ENCODE assay signal across 25 cellular contexts in genomic region chr6:572596-573265, GRCh38.
"Had no signal": no experiment of that assay in that cellular context is flagged by ENCODE, and none has a peak within 500 bp of the region (broad histone marks: within the 10 kb centered on the region; RNA-seq: fewer than 3 reads in every experiment).

No MANE protein-coding gene starts in this region.

- DNase-seq: cerebellar nuclear complex; dorsolateral prefrontal cortex; effector CD4-positive, alpha-beta T cell; foreskin keratinocyte; heart left ventricle; left lung; mesenchymal stem cell; mucosa of descending colon; naive B cell; posterior cingulate gyrus; psoas muscle; right cardiac atrium; sigmoid colon; spleen; stimulated activated CD4-positive, alpha-beta T cell treated with anti-CD3 and anti-CD28 coated beads, Interleukin-4, amount 100 ng/mL, for 4 hours; stimulated activated naive CD8-positive, alpha-beta T cell treated with anti-CD3 and anti-CD28 coated beads, Interleukin-15, Interleukin-2, amounts not matched to agents 100 U/mL and 50 U/mL, for 24 hours; substantia nigra; testis; tibial artery had no signal

- H3K4me2 ChIP-seq: hepatocyte had no signal

- H3K4me3 ChIP-seq: dorsolateral prefrontal cortex, gastroesophageal sphincter, heart left ventricle, hepatocyte, left lung, mucosa of descending colon, psoas muscle, sigmoid colon, skin epidermis, spleen, testis, tibial artery, upper lobe of left lung had no signal

- ATAC-seq: foreskin keratinocyte; gastroesophageal sphincter; heart left ventricle; left lung; natural killer cell treated with Interleukin-12 subunit alpha and Interleukin-12 subunit beta and Interleukin-15 and Interleukin-18, amount 100 ng/mL, for 72 hours; psoas muscle; right cardiac atrium; stimulated activated memory B cell treated with anti-CD40 and anti-IgM and Interleukin-4, amounts not matched to agents 10 μg/mL and 1 μg/mL and 100 μg/mL, for 72 hours; stimulated activated naive CD8-positive, alpha-beta T cell treated with anti-CD3 and anti-CD28 coated beads, Interleukin-15, Interleukin-2, amounts not matched to agents 100 U/mL and 50 U/mL, for 24 hours had no signal

- H2AFZ ChIP-seq: hepatocyte had no signal

- H3K4me1 ChIP-seq: foreskin keratinocyte, gastroesophageal sphincter, heart left ventricle, left lung, psoas muscle, sigmoid colon, spleen, testis, tibial artery, upper lobe of left lung had no signal

- H3K9me3 ChIP-seq: gastroesophageal sphincter, heart left ventricle, left lung, mucosa of descending colon, psoas muscle, sigmoid colon, testis, tibial artery, upper lobe of left lung had no signal

- H3K27me3 ChIP-seq: dorsolateral prefrontal cortex, foreskin keratinocyte, gastroesophageal sphincter, heart left ventricle, hepatocyte, left lung, sigmoid colon, spleen, testis, tibial artery, upper lobe of left lung had no signal

- H3K27ac ChIP-seq: dorsolateral prefrontal cortex, foreskin keratinocyte, gastroesophageal sphincter, heart left ventricle, hepatocyte, left lung, psoas muscle, sigmoid colon, skin epidermis, spleen, testis, tibial artery, upper lobe of left lung had no signal

- H3K79me2 ChIP-seq: hepatocyte had no signal
